ENCODE assay signal across 8 cellular contexts in genomic region chr12:7369274-7369729, GRCh38.
DNase-seq lines count a peak whose midpoint lies in the region; ATAC-seq, FAIRE-seq and TF ChIP-seq lines count a peak whose summit lies in the region.

No MANE protein-coding gene starts in this region.

- no peaks in the 10 kb centered on the region for H3K36me3 ChIP-seq in mesendoderm (ENCODE audit: control insufficient read depth, insufficient read depth, low read length)
- H3K36me3 ChIP-seq in H7 (replicated peaks; ENCODE audit: control insufficient read depth, insufficient read depth, low read length) = no peaks in the 10 kb centered on the region

- WGBS in mesendoderm (ENCODE audit: extremely low coverage, insufficient coverage, low lambda C conversion rate) = no CpG with 5 or more reads among the region's 10 CpGs

- H2BK5ac ChIP-seq in mesendoderm (ENCODE audit: low read length) = no peak overlapping the region

- H3K79me1 ChIP-seq in mesendoderm (ENCODE audit: low read length) = no peaks in the 10 kb centered on the region

- no peak overlapping the region for H4K5ac ChIP-seq in mesendoderm (ENCODE audit: low read length)

- H3K9ac ChIP-seq in mesendoderm (ENCODE audit: low read length) = no peak overlapping the region

- no peak overlapping the region for H3K23ac ChIP-seq in mesendoderm (ENCODE audit: low read length)

- H3K27ac ChIP-seq in mesendoderm (ENCODE audit: low read depth, low read length) = no peak overlapping the region

- H3K4me2 ChIP-seq in mesendoderm (ENCODE audit: low read length) = no peak overlapping the region

- TF ChIP-seq POLR2A in GM12892 (IDR thresholded peaks at IDR 0.05; ENCODE audit: low read depth, low read length) = no peak; the same call in 1 of the 2 replicates

- H3K4me1 ChIP-seq in mesendoderm (ENCODE audit: control insufficient read depth, low read depth, low read length) = no peaks in the 10 kb centered on the region

- H2AK5ac ChIP-seq in mesendoderm (ENCODE audit: low read length) = no peak overlapping the region

- no peak overlapping the region for H3K4me3 ChIP-seq in mesendoderm (ENCODE audit: low read length)
- H3K4me3 ChIP-seq in H7 (ENCODE audit: insufficient read depth, low read depth, low read length) = no peak overlapping the region

- FAIRE-seq in GM12892 (lab: Jason Lieb, UNC) = peak; percentile 14

- no peak overlapping the region for H3K4ac ChIP-seq in mesendoderm (ENCODE audit: low read depth, low read length)

- ATAC-seq in HG02885 (IDR thresholded peaks at IDR 0.05; ENCODE audit: poor library complexity, unreplicated experiment) = peak; percentile 97

- no peak overlapping the region for H4K8ac ChIP-seq in mesendoderm (ENCODE audit: low read depth, low read length)

- no peak overlapping the region for H2BK15ac ChIP-seq in mesendoderm (replicated peaks; ENCODE audit: low read depth)

- H3K56ac ChIP-seq in mesendoderm (ENCODE audit: low read length) = no peak overlapping the region

- H3K27me3 ChIP-seq in mesendoderm (ENCODE audit: insufficient read depth, low read length, poor library complexity) = no peaks in the 10 kb centered on the region
- no peaks in the 10 kb centered on the region for H3K27me3 ChIP-seq in H7 (ENCODE audit: control insufficient read depth, insufficient read depth, low read length)

- no peak overlapping the region for H3K18ac ChIP-seq in mesendoderm (ENCODE audit: low read length)

- H3K79me2 ChIP-seq in mesendoderm (ENCODE audit: control insufficient read depth, insufficient read depth, low read length) = no peaks in the 10 kb centered on the region

- H2BK120ac ChIP-seq in mesendoderm (ENCODE audit: low read depth, low read length) = no peak overlapping the region

- DNase-seq in GM12892 (ENCODE audit: insufficient read length) (no peak), SK-N-DZ (ENCODE audit: low spot score) (peak; percentile 74), mesendoderm (peak; percentile 45), DMS79 treated with DMSO at 0.1 percent for 48 hours (lab: John Stamatoyannopoulos, UW) (no peak), NCI-H2107 (lab: John Stamatoyannopoulos, UW) (no peak), H7 (no peak), GOT3 (lab: John Stamatoyannopoulos, UW) (no peak)

Comparison
In these comparisons a context has a peak if more than half of its experiments do, and no peak if none do; other contexts are left out.
1. DNase-seq: peak in SK-N-DZ (single experiment) and mesendoderm (single experiment); none in GM12892 (single experiment), DMS79 treated with DMSO at 0.1 percent for 48 hours (single experiment), NCI-H2107 (single experiment), H7 (single experiment) and GOT3 (single experiment).